Comparison of ENCODE assay signal across 8 cellular contexts in the genomic region with DNA sequence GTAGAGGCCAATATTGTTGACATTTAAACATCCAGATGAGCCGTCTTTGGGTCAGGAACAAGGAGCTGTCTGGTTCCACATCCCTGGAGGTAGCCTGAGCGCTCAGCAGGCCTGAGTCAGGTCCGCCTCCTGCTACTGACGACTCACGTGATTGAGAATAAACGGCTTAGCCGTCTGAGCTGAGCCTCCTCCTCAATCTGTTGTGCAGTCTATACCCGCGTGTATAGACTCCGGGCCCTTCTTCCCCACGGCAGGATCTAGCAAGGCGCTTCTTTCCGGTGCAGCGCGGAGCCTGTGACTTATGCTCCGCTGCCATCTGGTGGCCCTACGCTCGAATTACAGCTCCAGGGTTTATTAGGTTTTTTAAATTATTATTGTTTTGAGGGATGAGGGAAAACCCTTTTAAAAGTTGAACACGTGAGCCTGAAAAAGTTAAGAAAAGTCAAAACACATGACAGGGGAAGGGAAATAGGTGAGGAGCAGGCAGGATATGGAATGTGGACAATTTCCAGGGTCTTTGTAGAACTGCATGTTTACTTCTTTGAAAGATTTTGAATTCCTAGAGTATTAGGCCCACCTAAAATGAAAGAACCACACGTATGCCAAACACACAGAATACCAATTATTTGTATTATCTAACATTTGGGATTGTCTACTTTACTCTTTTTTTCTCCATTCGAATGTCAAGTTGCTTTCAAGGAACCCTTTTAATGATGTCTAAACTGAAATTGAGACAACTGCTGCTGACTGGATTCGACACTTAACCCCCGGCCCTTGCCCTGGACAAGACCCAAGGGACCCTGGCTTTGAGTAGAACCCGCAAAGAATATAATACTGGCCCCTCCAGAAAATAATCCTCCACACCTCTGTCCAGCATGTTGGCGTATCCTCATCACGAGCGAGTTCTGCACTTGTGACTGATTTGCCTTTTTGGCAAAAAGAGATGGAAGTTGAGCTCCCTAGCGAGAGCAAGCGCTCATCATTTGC.
DNase-seq lines count a peak whose midpoint lies in the region; ATAC-seq and TF ChIP-seq lines count a peak whose summit lies in the region.

No MANE protein-coding gene starts in this region.

- H3K27me3 Mint-ChIP-seq in glutamatergic neuron (ENCODE audit: unreplicated experiment) (no peaks in the 10 kb centered on the region), progenitor cell of endocrine pancreas (peaks cover 5% of the 10 kb centered on the region)

- peak; percentile 92 for ATAC-seq in SK-N-SH treated with all-trans-retinoic acid at 6 μM for 48 hours

- POLR2A ChIA-PET in HEK293 (lab: Yijun Ruan, JAX), result no interaction called here

- DNase-seq in GDM1 (lab: John Stamatoyannopoulos, UW) (peak; percentile 24), NAMALWA (ENCODE audit: low spot score) (peak; percentile 65), glutamatergic neuron (peak; percentile 78), progenitor cell of endocrine pancreas (ENCODE audit: low spot score, unreplicated experiment) (peak; percentile 43), cortex of kidney (lab: John Stamatoyannopoulos, UW) (no peak)
- peak; percentile 64 for DNase-seq in activated naive CD4-positive, alpha-beta T cell treated with anti-CD3 and anti-CD28 coated beads, Interleukin-2, amount 50 U/mL, for 16 hours

- no peaks in the 10 kb centered on the region for H3K36me3 ChIP-seq in HEK293 (ENCODE audit: control insufficient read depth in 2 of 2, insufficient read depth in 1 of 2, low read length in 2 of 2)

- H3K4me3 ChIP-seq in HEK293 (ENCODE audit: low read depth, low read length), result no peak overlapping the region

- H3K27ac Mint-ChIP-seq in glutamatergic neuron (ENCODE audit: unreplicated experiment) (peak overlapping the region; percentile 62), progenitor cell of endocrine pancreas (no peak overlapping the region)

- H3K9me3 Mint-ChIP-seq in glutamatergic neuron (ENCODE audit: unreplicated experiment) (peaks cover 5% of the 10 kb centered on the region), progenitor cell of endocrine pancreas (ENCODE audit: low read depth) (no peaks in the 10 kb centered on the region)

- H3K36me3 Mint-ChIP-seq in glutamatergic neuron (ENCODE audit: unreplicated experiment), result no peaks in the 10 kb centered on the region
- H3K36me3 Mint-ChIP-seq in progenitor cell of endocrine pancreas (ENCODE audit: insufficient read depth), result no peaks in the 10 kb centered on the region

- H3K9me3 ChIP-seq in HEK293 (ENCODE audit: control insufficient read depth, insufficient read depth, low read depth, low read length), result no peaks in the 10 kb centered on the region

- H3K4me1 Mint-ChIP-seq in glutamatergic neuron (ENCODE audit: low read depth, unreplicated experiment), result peaks cover 12% of the 10 kb centered on the region
- H3K4me1 Mint-ChIP-seq in progenitor cell of endocrine pancreas (ENCODE audit: low read depth), result no peaks in the 10 kb centered on the region

- H3K27ac ChIP-seq in HEK293 (ENCODE audit: extremely low read depth, low read depth, low read length), result no peak overlapping the region

- H3K4me3 Mint-ChIP-seq in glutamatergic neuron (ENCODE audit: unreplicated experiment) (no peak overlapping the region), progenitor cell of endocrine pancreas (ENCODE audit: low read depth) (no peak overlapping the region)

- CTCF ChIA-PET in HEK293 (lab: Yijun Ruan, JAX), result interaction anchor here (0.5 to 3.7 kb wide), 34 partner anchors 9 to 1816 kb away, joined by 3 to 96 read pairs (median 4); no protein-coding TSS in a partner anchor

- peak; percentile 72 for TF ChIP-seq CTCF in HEK293 (tag by site-specific recombination; IDR thresholded peaks at IDR 0.05)
- TF ChIP-seq CTCF in glutamatergic neuron (IDR thresholded peaks at IDR 0.05; ENCODE audit: partially characterized antibody, unreplicated experiment), result peak; percentile 87
- TF ChIP-seq CTCF in progenitor cell of endocrine pancreas (IDR thresholded peaks at IDR 0.05; ENCODE audit: unreplicated experiment), result peak; percentile 96

- no peaks in the 10 kb centered on the region for H3K4me1 ChIP-seq in HEK293 (ENCODE audit: control insufficient read depth, insufficient read depth, low read length)

TF ChIP-seq in HEK293, 187 proteins besides CTCF, POLR2A, EP300 and RAD21:
- TF ChIP-seq ZNF2 (tag by site-specific recombination; IDR thresholded peaks at IDR 0.05), result peak; percentile 76
- TF ChIP-seq ZNF792 (tag by site-specific recombination; IDR thresholded peaks at IDR 0.05), result no peak
- peak; percentile 83 for TF ChIP-seq ZNF654 (tag by site-specific recombination; IDR thresholded peaks at IDR 0.05; ENCODE audit: low read depth)
- TF ChIP-seq OVOL3 (tag by site-specific recombination; IDR thresholded peaks at IDR 0.05), result no peak
- TF ChIP-seq, protein P1, sequence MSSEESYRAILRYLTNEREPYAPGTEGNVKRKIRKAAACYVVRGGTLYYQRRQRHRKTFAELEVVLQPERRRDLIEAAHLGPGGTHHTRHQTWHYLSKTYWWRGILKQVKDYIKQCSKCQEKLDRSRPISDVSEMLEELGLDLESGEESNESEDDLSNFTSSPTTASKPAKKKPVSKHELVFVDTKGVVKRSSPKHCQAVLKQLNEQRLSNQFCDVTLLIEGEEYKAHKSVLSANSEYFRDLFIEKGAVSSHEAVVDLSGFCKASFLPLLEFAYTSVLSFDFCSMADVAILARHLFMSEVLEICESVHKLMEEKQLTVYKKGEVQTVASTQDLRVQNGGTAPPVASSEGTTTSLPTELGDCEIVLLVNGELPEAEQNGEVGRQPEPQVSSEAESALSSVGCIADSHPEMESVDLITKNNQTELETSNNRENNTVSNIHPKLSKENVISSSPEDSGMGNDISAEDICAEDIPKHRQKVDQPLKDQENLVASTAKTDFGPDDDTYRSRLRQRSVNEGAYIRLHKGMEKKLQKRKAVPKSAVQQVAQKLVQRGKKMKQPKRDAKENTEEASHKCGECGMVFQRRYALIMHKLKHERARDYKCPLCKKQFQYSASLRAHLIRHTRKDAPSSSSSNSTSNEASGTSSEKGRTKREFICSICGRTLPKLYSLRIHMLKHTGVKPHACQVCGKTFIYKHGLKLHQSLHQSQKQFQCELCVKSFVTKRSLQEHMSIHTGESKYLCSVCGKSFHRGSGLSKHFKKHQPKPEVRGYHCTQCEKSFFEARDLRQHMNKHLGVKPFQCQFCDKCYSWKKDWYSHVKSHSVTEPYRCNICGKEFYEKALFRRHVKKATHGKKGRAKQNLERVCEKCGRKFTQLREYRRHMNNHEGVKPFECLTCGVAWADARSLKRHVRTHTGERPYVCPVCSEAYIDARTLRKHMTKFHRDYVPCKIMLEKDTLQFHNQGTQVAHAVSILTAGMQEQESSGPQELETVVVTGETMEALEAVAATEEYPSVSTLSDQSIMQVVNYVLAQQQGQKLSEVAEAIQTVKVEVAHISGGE (tag by site-specific recombination; conservative IDR thresholded peaks at IDR 0.05; ENCODE audit: low read depth), result 0 out of 2 replicates have a peak, but pooled peaks have one; percentile 15
TF ChIP-seq in HEK293: peak in this region for 3.

TF ChIP-seq in SK-N-SH treated with all-trans-retinoic acid at 6 μM for 48 hours, 23 proteins besides CTCF, POLR2A, EP300 and RAD21:
- TF ChIP-seq ZFP30 (CRISPR knock-in tag; IDR thresholded peaks at IDR 0.05) (no peak), ARNTL (CRISPR knock-in tag; IDR thresholded peaks at IDR 0.05; ENCODE audit: borderline replicate concordance, low read depth) (no peak), CSDC2 (CRISPR knock-in tag; IDR thresholded peaks at IDR 0.05) (no peak), ISL1 (CRISPR knock-in tag; IDR thresholded peaks at IDR 0.05) (no peak), TCF4 (CRISPR knock-in tag; IDR thresholded peaks at IDR 0.05; ENCODE audit: borderline replicate concordance) (no peak), ESRRG (CRISPR knock-in tag; IDR thresholded peaks at IDR 0.05) (no peak)
- TF ChIP-seq, protein P2, sequence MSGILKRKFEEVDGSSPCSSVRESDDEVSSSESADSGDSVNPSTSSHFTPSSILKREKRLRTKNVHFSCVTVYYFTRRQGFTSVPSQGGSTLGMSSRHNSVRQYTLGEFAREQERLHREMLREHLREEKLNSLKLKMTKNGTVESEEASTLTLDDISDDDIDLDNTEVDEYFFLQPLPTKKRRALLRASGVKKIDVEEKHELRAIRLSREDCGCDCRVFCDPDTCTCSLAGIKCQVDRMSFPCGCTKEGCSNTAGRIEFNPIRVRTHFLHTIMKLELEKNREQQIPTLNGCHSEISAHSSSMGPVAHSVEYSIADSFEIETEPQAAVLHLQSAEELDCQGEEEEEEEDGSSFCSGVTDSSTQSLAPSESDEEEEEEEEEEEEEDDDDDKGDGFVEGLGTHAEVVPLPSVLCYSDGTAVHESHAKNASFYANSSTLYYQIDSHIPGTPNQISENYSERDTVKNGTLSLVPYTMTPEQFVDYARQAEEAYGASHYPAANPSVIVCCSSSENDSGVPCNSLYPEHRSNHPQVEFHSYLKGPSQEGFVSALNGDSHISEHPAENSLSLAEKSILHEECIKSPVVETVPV (CRISPR knock-in tag; IDR thresholded peaks at IDR 0.05), result no peak
- TF ChIP-seq, protein P3, sequence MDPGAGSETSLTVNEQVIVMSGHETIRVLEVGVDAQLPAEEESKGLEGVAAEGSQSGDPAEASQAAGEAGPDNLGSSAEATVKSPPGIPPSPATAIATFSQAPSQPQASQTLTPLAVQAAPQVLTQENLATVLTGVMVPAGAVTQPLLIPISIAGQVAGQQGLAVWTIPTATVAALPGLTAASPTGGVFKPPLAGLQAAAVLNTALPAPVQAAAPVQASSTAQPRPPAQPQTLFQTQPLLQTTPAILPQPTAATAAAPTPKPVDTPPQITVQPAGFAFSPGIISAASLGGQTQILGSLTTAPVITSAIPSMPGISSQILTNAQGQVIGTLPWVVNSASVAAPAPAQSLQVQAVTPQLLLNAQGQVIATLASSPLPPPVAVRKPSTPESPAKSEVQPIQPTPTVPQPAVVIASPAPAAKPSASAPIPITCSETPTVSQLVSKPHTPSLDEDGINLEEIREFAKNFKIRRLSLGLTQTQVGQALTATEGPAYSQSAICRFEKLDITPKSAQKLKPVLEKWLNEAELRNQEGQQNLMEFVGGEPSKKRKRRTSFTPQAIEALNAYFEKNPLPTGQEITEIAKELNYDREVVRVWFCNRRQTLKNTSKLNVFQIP (CRISPR knock-in tag; IDR thresholded peaks at IDR 0.05; ENCODE audit: borderline replicate concordance, low read depth), result no peak
- TF ChIP-seq, protein P4, sequence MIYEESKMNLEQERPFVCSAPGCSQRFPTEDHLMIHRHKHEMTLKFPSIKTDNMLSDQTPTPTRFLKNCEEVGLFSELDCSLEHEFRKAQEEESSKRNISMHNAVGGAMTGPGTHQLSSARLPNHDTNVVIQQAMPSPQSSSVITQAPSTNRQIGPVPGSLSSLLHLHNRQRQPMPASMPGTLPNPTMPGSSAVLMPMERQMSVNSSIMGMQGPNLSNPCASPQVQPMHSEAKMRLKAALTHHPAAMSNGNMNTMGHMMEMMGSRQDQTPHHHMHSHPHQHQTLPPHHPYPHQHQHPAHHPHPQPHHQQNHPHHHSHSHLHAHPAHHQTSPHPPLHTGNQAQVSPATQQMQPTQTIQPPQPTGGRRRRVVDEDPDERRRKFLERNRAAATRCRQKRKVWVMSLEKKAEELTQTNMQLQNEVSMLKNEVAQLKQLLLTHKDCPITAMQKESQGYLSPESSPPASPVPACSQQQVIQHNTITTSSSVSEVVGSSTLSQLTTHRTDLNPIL (CRISPR knock-in tag; IDR thresholded peaks at IDR 0.05; ENCODE audit: low read depth), result no peak
